In genomic region chr2:46248171-46248570, GRCh38 we compare ENCODE assay signal across 18 cellular contexts. TPM values are rescaled to one million over a fixed set of nuclear protein-coding genes. Genes with fewer than 3 reads are reported as not detected.
DNase-seq lines count a peak whose midpoint lies in the region; ATAC-seq and TF ChIP-seq lines count a peak whose summit lies in the region.
"Had no signal": no experiment of that assay in that cellular context is flagged by ENCODE, and none has a peak within 500 bp of the region (broad histone marks: within the 10 kb centered on the region; RNA-seq: fewer than 3 reads in every experiment).

No MANE protein-coding gene starts in this region.

- DNase-seq in Right ventricle myocardium superior (no peak), right atrium auricular region (ENCODE audit: low spot score) (no peak), NCI-H226 (peak; percentile 27), fibroblast of pulmonary artery (ENCODE audit: low read depth) (peak; percentile 65), lung microvascular endothelial cell (ENCODE audit: low read depth in 2 of 2) (peak; percentile 94 to 97), lower lobe of right lung (no peak), NCI-H2081 treated with DMSO at 0.1 percent for 48 hours (lab: John Stamatoyannopoulos, UW) (no peak), HEK293T (ENCODE audit: extremely low spot score) (no peak)
- DNase-seq: ACHN, AML-193, DMS79, IMR-90, Karpas-422, MG63, NCI-H1092 treated with DMSO at 0.1 percent for 48 hours, NCI-H187, NCI-H526, SIG-M5 had no signal

- H3K36me3 ChIP-seq in right atrium auricular region (no peaks in the 10 kb centered on the region), lower lobe of right lung (no peaks in the 10 kb centered on the region)
- H3K36me3 ChIP-seq: MG63 had no signal

- H3K27ac ChIP-seq in right atrium auricular region = no peak overlapping the region
- no peak overlapping the region for H3K27ac ChIP-seq in lower lobe of right lung

- intact Hi-C loops in Right ventricle myocardium superior (cut with DNase I) = no loop called here
- intact Hi-C loops in lower lobe of right lung (cut with DNase I) = no loop called here

- CTCF ChIA-PET in HEK293T (lab: Yijun Ruan, JAX) = no interaction called here

- TF ChIP-seq CTCF in right atrium auricular region (IDR thresholded peaks at IDR 0.05) = no peak
- no peak for TF ChIP-seq CTCF in fibroblast of pulmonary artery (IDR thresholded peaks at IDR 0.05; ENCODE audit: low read length, missing control alignments)
- TF ChIP-seq CTCF in lower lobe of right lung (IDR thresholded peaks at IDR 0.05) = no peak

- POLR2A ChIA-PET in HEK293T (lab: Yijun Ruan, JAX) = no interaction called here

- no peaks in the 10 kb centered on the region for H3K9me3 ChIP-seq in right atrium auricular region
- H3K9me3 ChIP-seq in lower lobe of right lung = no peaks in the 10 kb centered on the region
- H3K9me3 ChIP-seq: MG63 had no signal

- H3K27me3 ChIP-seq in right atrium auricular region = no peaks in the 10 kb centered on the region
- no peaks in the 10 kb centered on the region for H3K27me3 ChIP-seq in lower lobe of right lung (ENCODE audit: low read depth)
- H3K27me3 ChIP-seq: MG63 had no signal

- H3K4me1 ChIP-seq in right atrium auricular region (peaks cover 0 to 24% of the 10 kb centered on the region in 2 donors), lower lobe of right lung (peaks cover 7% of the 10 kb centered on the region)

- ATAC-seq in Right ventricle myocardium superior (ENCODE audit: poor library complexity) = peak; percentile 44
- ATAC-seq in lower lobe of right lung = no peak

- no peak overlapping the region for H3K4me3 ChIP-seq in right atrium auricular region
- no peak overlapping the region for H3K4me3 ChIP-seq in fibroblast of pulmonary artery (replicated peaks; ENCODE audit: low read depth, low read length)
- H3K4me3 ChIP-seq in lower lobe of right lung = no peak overlapping the region
- H3K4me3 ChIP-seq: MG63 had no signal

TF ChIP-seq in HEK293T, 16 proteins besides CTCF, POLR2A, EP300 and RAD21:
- TF ChIP-seq ZNF384 (IDR thresholded peaks at IDR 0.05) (no peak), CTBP1 (IDR thresholded peaks at IDR 0.05; ENCODE audit: borderline replicate concordance) (no peak), SP1 (IDR thresholded peaks at IDR 0.05) (no peak), SUZ12 (IDR thresholded peaks at IDR 0.05) (no peak), ELF4 (IDR thresholded peaks at IDR 0.05) (no peak), BHLHE40 (IDR thresholded peaks at IDR 0.05; ENCODE audit: borderline replicate concordance) (no peak), LEF1 (IDR thresholded peaks at IDR 0.05; ENCODE audit: borderline replicate concordance) (no peak), NFRKB (IDR thresholded peaks at IDR 0.05) (no peak)
TF ChIP-seq in HEK293T: peak in this region for 0.

RNA-seq across cellular contexts. Expression of gene EPAS1, which starts 49.0 kb away (rescaled TPM):
- 200 TPM for total RNA-seq in Right ventricle myocardium superior
- total RNA-seq in right atrium auricular region = 100 to 1,000 TPM; 257 to 311 TPM
- 119 and 128 TPM in 2 replicates for total RNA-seq in lung microvascular endothelial cell
- 1,419 TPM for total RNA-seq in lower lobe of right lung

Comparison
In these comparisons a context has a peak if more than half of its experiments do, and no peak if none do; other contexts are left out.
1. DNase-seq: peak in NCI-H226 (single experiment), fibroblast of pulmonary artery (single experiment) and lung microvascular endothelial cell (2 of 2); none in Right ventricle myocardium superior (single experiment), right atrium auricular region (single experiment), lower lobe of right lung (single experiment), NCI-H2081 treated with DMSO at 0.1 percent for 48 hours (single experiment) and HEK293T (single experiment).